In the genomic region with DNA sequence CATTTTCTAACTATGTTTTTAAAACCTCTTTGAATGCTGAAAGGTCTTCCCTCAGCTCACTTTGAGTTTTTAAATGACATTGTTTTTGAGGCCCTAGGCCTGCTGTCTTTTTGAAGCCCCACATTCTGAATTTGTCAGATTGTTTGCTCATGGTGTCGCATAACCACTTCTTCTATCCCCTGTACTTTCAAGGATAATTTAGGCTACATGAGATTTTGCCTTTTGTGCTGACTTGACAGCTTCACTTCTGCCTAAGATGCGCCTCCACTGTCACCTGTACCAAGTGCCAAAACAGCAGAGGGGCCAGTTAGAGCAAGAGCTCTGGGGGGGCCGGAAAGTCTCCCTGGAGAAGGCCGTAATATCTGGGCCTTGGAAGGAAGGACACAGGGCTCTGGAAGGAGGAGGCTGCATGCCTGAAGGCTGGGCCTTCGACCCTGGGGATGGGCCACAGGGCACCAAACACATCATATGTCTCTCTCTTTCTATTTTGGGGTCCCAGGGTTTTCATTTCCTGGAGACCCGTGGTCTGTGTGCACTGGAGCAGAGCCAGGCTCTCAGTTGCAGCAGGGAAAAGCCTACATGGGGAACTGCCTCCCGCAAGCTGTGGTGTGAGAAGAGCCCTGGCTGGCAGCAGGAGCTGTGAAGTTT, we compare ENCODE assay signal across 12 cellular contexts. TPM values are rescaled to one million over a fixed set of nuclear protein-coding genes. Genes with fewer than 3 reads are reported as not detected.
A peak's percentile ranks its signal among the peaks of the same experiment; 100 is the strongest.
DNase-seq lines count a peak whose midpoint lies in the region; ATAC-seq and TF ChIP-seq lines count a peak whose summit lies in the region.
"Had no signal": no experiment of that assay in that cellular context is flagged by ENCODE, and none has a peak within 500 bp of the region (broad histone marks: within the 10 kb centered on the region; RNA-seq: fewer than 3 reads in every experiment).

No MANE protein-coding gene starts in this region.

- H3K4me3 ChIP-seq in ascending aorta (no peak overlapping the region), left lung (no peak overlapping the region)
- H3K4me3 ChIP-seq: SJSA1, stomach had no signal

- H3K36me3 ChIP-seq in ascending aorta (peaks cover 32 to 39% of the 10 kb centered on the region in 2 donors), left lung (peaks cover 0 to 56% of the 10 kb centered on the region in 2 donors)

- ATAC-seq in GM18502 (IDR thresholded peaks at IDR 0.05; ENCODE audit: poor library complexity, unreplicated experiment) (peak; percentile 31), GM21786 (IDR thresholded peaks at IDR 0.05; ENCODE audit: unreplicated experiment) (peak; percentile 56), sciatic nerve (no peak), HG03175 (IDR thresholded peaks at IDR 0.05; ENCODE audit: unreplicated experiment) (no peak), left lung (no peak)

- intact Hi-C loops in ascending aorta (cut with DNase I) (no loop called here), sciatic nerve (cut with DNase I) (no loop called here), left lung (cut with DNase I) (no loop called here)

- no peaks in the 10 kb centered on the region for H3K27me3 ChIP-seq in ascending aorta
- H3K27me3 ChIP-seq in left lung: no peaks in the 10 kb centered on the region
- H3K27me3 ChIP-seq: SJSA1, stomach had no signal

- TF ChIP-seq CTCF in ascending aorta (IDR thresholded peaks at IDR 0.05): no peak
- TF ChIP-seq CTCF in left lung (IDR thresholded peaks at IDR 0.05): no peak

- H3K27ac ChIP-seq in ascending aorta (peak overlapping the region; percentile 52 to 72), left lung (no peak overlapping the region)
- H3K27ac ChIP-seq: SJSA1 had no signal

- no peak for DNase-seq in ascending aorta (ENCODE audit: low spot score in 2 of 2)
- DNase-seq in sciatic nerve (ENCODE audit: low spot score): peak; percentile 52
- DNase-seq in left lung: no peak
- DNase-seq in inferior parietal cortex (ENCODE audit: extremely low spot score): no peak
- DNase-seq: NCI-H1048; NCI-H2171; NK-92 treated with Interleukin-12 subunit alpha and Interleukin-12 subunit beta, amount 100 ng/mL, for 24 hours; stomach had no signal

- no peaks in the 10 kb centered on the region for H3K9me3 ChIP-seq in ascending aorta
- H3K9me3 ChIP-seq in left lung: no peaks in the 10 kb centered on the region
- H3K9me3 ChIP-seq: SJSA1, stomach had no signal

- peaks cover 0 to 6% of the 10 kb centered on the region in 2 donors for H3K4me1 ChIP-seq in ascending aorta
- H3K4me1 ChIP-seq in left lung: peaks cover 0 to 9% of the 10 kb centered on the region in 2 donors

RNA-seq across cellular contexts. Expression of a gene that starts 49.1 kb away (rescaled TPM):
- 71.5 TPM for total RNA-seq in ascending aorta
- total RNA-seq in sciatic nerve: 109 TPM
- 100 to 1,000 TPM in 1 of 2 donors, 10 to 100 TPM in 1; 89.3 to 100 TPM for total RNA-seq in left lung

Comparison
In these comparisons a context has a peak if more than half of its experiments do, and no peak if none do; other contexts are left out.
1. ATAC-seq: peak in GM18502 (single experiment) and GM21786 (single experiment); none in sciatic nerve (single experiment), HG03175 (single experiment) and left lung (single experiment).
2. H3K27ac ChIP-seq: peak in ascending aorta (2 of 2); none in left lung (0 of 2).